In the genomic region with DNA sequence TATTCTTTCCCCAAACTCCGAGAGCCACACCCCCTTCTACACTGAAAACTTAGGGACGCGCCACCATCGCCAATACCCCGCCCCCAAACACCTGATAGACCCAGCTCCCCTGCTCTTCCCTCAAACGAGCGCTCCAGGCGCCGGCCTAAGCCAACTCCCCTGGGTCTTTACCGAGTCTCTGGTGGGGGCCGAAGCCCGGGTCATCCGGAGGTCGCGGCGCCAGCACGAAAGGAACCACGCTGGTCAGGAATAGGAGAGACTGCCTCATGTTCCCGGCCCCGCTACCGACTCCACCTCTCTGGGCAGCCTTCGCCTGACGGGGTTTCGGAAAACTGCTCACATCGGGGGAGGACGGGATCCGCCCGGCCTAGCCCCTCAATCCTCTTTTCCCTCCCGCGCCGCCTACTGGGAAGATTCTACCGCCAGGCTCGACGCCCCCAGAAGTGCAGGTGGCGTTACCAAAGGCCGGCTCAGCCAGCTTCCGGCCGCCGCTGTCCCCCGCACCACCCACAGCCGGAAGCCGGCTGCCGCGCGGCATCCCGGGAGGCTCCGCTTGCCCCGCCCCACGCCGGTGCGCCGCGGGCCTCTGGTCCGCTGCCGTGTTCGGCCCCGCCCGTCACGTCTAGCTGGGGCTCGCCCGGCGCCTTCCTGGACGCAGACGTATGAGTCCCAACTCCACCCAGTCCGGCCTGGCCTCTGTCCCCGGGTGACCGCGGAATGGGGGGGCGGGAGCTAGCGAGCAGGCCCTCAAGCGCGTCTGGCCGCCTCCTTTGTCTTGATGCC, we compare ENCODE assay signal across 8 cellular contexts. TPM values are rescaled to one million over a fixed set of nuclear protein-coding genes. Genes with fewer than 3 reads are reported as not detected.
DNase-seq lines count a peak whose midpoint lies in the region; ATAC-seq and TF ChIP-seq lines count a peak whose summit lies in the region.

A gene (minus strand): TSS at position 493 of the 783 bp plus-strand sequence. CDS start 225 bp downstream, at position 268.

- H3K36me3 ChIP-seq in brain microvascular endothelial cell (replicated peaks): no peaks in the 10 kb centered on the region
- H3K36me3 ChIP-seq in iPS-15b (ENCODE audit: control insufficient read depth, insufficient read depth, low read length): no peaks in the 10 kb centered on the region
- no peaks in the 10 kb centered on the region for H3K36me3 ChIP-seq in skeletal muscle satellite cell (ENCODE audit: insufficient read depth, low read length)

- H3K4me2 ChIP-seq in skeletal muscle satellite cell (ENCODE audit: low read length): peak within 1 kb of the TSS; percentile 92

- peak within 1 kb of the TSS; percentile 93 for H3K4me3 ChIP-seq in brain microvascular endothelial cell (ENCODE audit: low read depth, low read length)
- peak within 1 kb of the TSS; percentile 89 for H3K4me3 ChIP-seq in iPS-15b (ENCODE audit: low read depth, low read length)
- H3K4me3 ChIP-seq in skeletal muscle satellite cell (ENCODE audit: low read length): peak within 1 kb of the TSS; percentile 96

- DNase-seq in A172 (ENCODE audit: low spot score) (peak; percentile 91), NCI-H2107 (lab: John Stamatoyannopoulos, UW) (peak; percentile 85), UCSD-AML1 (lab: John Stamatoyannopoulos, UW; ENCODE audit: unreplicated experiment) (peak; percentile 98), brain microvascular endothelial cell (peak; percentile 95)

- H3K27ac ChIP-seq in brain microvascular endothelial cell: peak within 1 kb of the TSS; percentile 91

- H3K9ac ChIP-seq in iPS-15b (ENCODE audit: low read depth, low read length): peak within 1 kb of the TSS; percentile 95
- peak within 1 kb of the TSS; percentile 100 for H3K9ac ChIP-seq in skeletal muscle satellite cell (ENCODE audit: low read depth, low read length)

- in situ Hi-C loops in brain microvascular endothelial cell (cut with HindIII; ENCODE audit: low pct_ligation_motif_present, low sequenced_read_pairs): no loop called here

- peak; percentile 62 for TF ChIP-seq CTCF in brain microvascular endothelial cell (IDR thresholded peaks at IDR 0.05; ENCODE audit: low read depth, low read length, missing control alignments)

- peak; percentile 89 for ATAC-seq in GM18520 (IDR thresholded peaks at IDR 0.05; ENCODE audit: unreplicated experiment)
- ATAC-seq in HG03064 (IDR thresholded peaks at IDR 0.05; ENCODE audit: low read depth, unreplicated experiment): peak; percentile 80

- no peaks in the 10 kb centered on the region for H3K9me3 ChIP-seq in iPS-15b (ENCODE audit: control insufficient read depth, insufficient read depth, low read length)
- H3K9me3 ChIP-seq in skeletal muscle satellite cell (replicated peaks; ENCODE audit: low read length): no peaks in the 10 kb centered on the region

- H3K27me3 ChIP-seq in brain microvascular endothelial cell (replicated peaks) (no peaks in the 10 kb centered on the region), iPS-15b (ENCODE audit: control insufficient read depth, insufficient read depth, low read length) (no peaks in the 10 kb centered on the region), skeletal muscle satellite cell (ENCODE audit: control insufficient read depth, insufficient read depth, low read length) (no peaks in the 10 kb centered on the region)

- H3K4me1 ChIP-seq in iPS-15b (ENCODE audit: control insufficient read depth, insufficient read depth, low read length) (peaks cover 7% of the 10 kb centered on the region), skeletal muscle satellite cell (ENCODE audit: control insufficient read depth, insufficient read depth, low read length) (peaks cover 38% of the 10 kb centered on the region)

RNA-seq across cellular contexts. Expression of the gene that starts here (rescaled TPM):
- 65.5 and 71.3 TPM in 2 replicates for total RNA-seq in A172 (2014; rRNA removed; shearing (Covaris generic))
- total RNA-seq in skeletal muscle satellite cell (2012; rRNA removed): 27.5 and 35.5 TPM in 2 replicates

Comparison
In these comparisons a context has a peak if more than half of its experiments do, and no peak if none do; other contexts are left out.
1. Peak in every context shown above with its lines: DNase-seq, ATAC-seq, H3K4me3 ChIP-seq and H3K27ac ChIP-seq.